In the genomic region with DNA sequence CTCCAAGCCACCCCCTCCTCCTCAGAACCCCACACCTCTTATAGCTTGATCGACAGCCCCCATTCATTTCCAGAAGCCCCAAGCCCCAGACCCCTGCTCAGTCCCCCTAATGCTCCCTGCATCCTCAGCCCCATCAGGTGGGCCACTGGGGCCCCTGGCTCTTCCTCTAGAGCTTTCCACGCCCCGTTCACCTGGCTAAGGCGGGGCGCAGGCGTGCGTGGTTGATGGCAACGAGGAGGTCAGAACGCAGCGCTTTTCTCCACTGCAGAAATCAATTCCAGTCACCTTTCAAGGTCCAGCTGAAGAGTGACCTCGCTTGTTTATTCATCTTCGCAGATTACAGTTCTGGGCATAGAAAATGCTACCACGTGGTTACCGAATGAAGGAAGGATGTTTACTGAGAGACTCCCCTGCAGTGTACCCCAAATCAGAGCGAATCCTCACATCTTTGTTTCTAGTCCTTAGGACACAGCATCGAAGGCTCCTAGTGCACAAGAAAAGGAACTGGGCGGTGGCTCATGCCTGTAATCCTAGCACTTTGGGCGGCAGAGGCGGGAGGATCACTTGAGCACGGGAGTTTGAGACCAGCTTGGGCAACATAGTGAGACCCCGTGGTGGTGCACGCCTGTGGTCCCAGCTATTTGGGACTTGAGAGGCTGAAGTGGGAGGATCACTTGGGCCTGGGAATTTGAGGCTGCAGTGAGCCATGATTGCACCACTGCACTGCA, we compare ENCODE assay signal across 8 cellular contexts. TPM values are rescaled to one million over a fixed set of nuclear protein-coding genes. Genes with fewer than 3 reads are reported as not detected.
DNase-seq lines count a peak whose midpoint lies in the region; FAIRE-seq and TF ChIP-seq lines count a peak whose summit lies in the region.

No MANE protein-coding gene starts in this region.

- H3K4me3 Mint-ChIP-seq in activated naive CD4-positive, alpha-beta T cell treated with anti-CD3 and anti-CD28 coated beads, Interleukin-2, amount 50 U/mL, for 24 hours = peak overlapping the region; percentile 88
- H3K4me3 Mint-ChIP-seq in activated CD4-positive, alpha-beta memory T cell treated with anti-CD3 and anti-CD28 coated beads, Interleukin-2, amount 10 ng/mL, durations not matched to agents 7 days and 5 days = peak overlapping the region; percentile 99
- H3K4me3 Mint-ChIP-seq in type B pancreatic cell = peak overlapping the region; percentile 91

- no peaks in the 10 kb centered on the region for H3K9me1 ChIP-seq in keratinocyte (ENCODE audit: control insufficient read depth, extremely low read depth, insufficient read depth, low read length)

- peaks cover 0 to 1% of the 10 kb centered on the region in 2 experiments for H3K36me3 ChIP-seq in keratinocyte (ENCODE audit: control insufficient read depth in 2 of 2, extremely low read depth in 1 of 2, insufficient read depth in 2 of 2, low read length in 2 of 2)

- CTCF ChIA-PET in activated CD4-positive, alpha-beta memory T cell treated with anti-CD3 and anti-CD28 coated beads, Interleukin-2, amount 10 ng/mL, durations not matched to agents 7 days and 5 days (lab: Charles Lee) = interaction anchor here (0.6 to 1.5 kb wide), 3 partner anchors 13 to 41 kb away, joined by 3 to 6 read pairs (median 5); no protein-coding TSS in a partner anchor

- no peaks in the 10 kb centered on the region for H3K36me3 Mint-ChIP-seq in activated naive CD4-positive, alpha-beta T cell treated with anti-CD3 and anti-CD28 coated beads, Interleukin-2, amount 50 U/mL, for 24 hours
- peaks cover 44% of the 10 kb centered on the region for H3K36me3 Mint-ChIP-seq in activated CD4-positive, alpha-beta memory T cell treated with anti-CD3 and anti-CD28 coated beads, Interleukin-2, amount 10 ng/mL, durations not matched to agents 7 days and 5 days (ENCODE audit: low read depth)
- H3K36me3 Mint-ChIP-seq in type B pancreatic cell = no peaks in the 10 kb centered on the region

- no peak overlapping the region for H3K27ac ChIP-seq in keratinocyte (ENCODE audit: control insufficient read depth, insufficient read depth, low read length)

- TF ChIP-seq CTCF in keratinocyte (optimal IDR thresholded peaks at IDR 0.05 in 1 of 3, IDR thresholded peaks at IDR 0.05 in 1 of 3, conservative IDR thresholded peaks at IDR 0.05 in 1 of 3; ENCODE audit: extremely low read depth in 1 of 3, insufficient read depth in 2 of 3, low read length in 3 of 3) (no peak), type B pancreatic cell (conservative IDR thresholded peaks at IDR 0.05) (no peak)

- H2AFZ ChIP-seq in keratinocyte (ENCODE audit: control insufficient read depth, low read length) = no peak overlapping the region

- no peaks in the 10 kb centered on the region for H3K9me3 ChIP-seq in keratinocyte (ENCODE audit: control insufficient read depth, low read depth, low read length)

- FAIRE-seq in keratinocyte (lab: Jason Lieb, UNC) = no peak

- H3K27ac Mint-ChIP-seq in activated naive CD4-positive, alpha-beta T cell treated with anti-CD3 and anti-CD28 coated beads, Interleukin-2, amount 50 U/mL, for 24 hours = peak overlapping the region; percentile 85
- peak overlapping the region; percentile 38 for H3K27ac Mint-ChIP-seq in activated CD4-positive, alpha-beta memory T cell treated with anti-CD3 and anti-CD28 coated beads, Interleukin-2, amount 10 ng/mL, durations not matched to agents 7 days and 5 days
- H3K27ac Mint-ChIP-seq in type B pancreatic cell = peak overlapping the region; percentile 79

- no peaks in the 10 kb centered on the region for H4K20me1 ChIP-seq in keratinocyte (ENCODE audit: control insufficient read depth, extremely low read depth, insufficient read depth, low read length)

- dilution Hi-C loops in keratinocyte (cut with MboI; ENCODE audit: extremely low pct_ligation_motif_present, low sequenced_read_pairs) = no loop called here

- no peaks in the 10 kb centered on the region for H3K27me3 ChIP-seq in keratinocyte (ENCODE audit: control insufficient read depth, extremely low read depth, insufficient read depth, low read length)

- H3K9ac ChIP-seq in keratinocyte (ENCODE audit: control insufficient read depth, extremely low read depth, insufficient read depth, low read length) = no peak overlapping the region

- H3K27me3 Mint-ChIP-seq in activated naive CD4-positive, alpha-beta T cell treated with anti-CD3 and anti-CD28 coated beads, Interleukin-2, amount 50 U/mL, for 24 hours = no peaks in the 10 kb centered on the region
- H3K27me3 Mint-ChIP-seq in activated CD4-positive, alpha-beta memory T cell treated with anti-CD3 and anti-CD28 coated beads, Interleukin-2, amount 10 ng/mL, durations not matched to agents 7 days and 5 days = no peaks in the 10 kb centered on the region
- no peaks in the 10 kb centered on the region for H3K27me3 Mint-ChIP-seq in type B pancreatic cell

- no peak for DNase-seq in activated naive CD4-positive, alpha-beta T cell (lab: John Stamatoyannopoulos, UW)
- DNase-seq in activated CD4-positive, alpha-beta memory T cell treated with anti-CD3 and anti-CD28 coated beads, Interleukin-2, amount 10 ng/mL, durations not matched to agents 7 days and 5 days = no peak
- no peak for DNase-seq in keratinocyte (ENCODE audit: low read depth, low spot score)
- no peak for DNase-seq in type B pancreatic cell (ENCODE audit: extremely low spot score, unreplicated experiment)
- no peak for DNase-seq in NOMO-1 treated with dmso at 0.1 percent for 144 hours (lab: John Stamatoyannopoulos, UW; ENCODE audit: unreplicated experiment)
- no peak for DNase-seq in activated effector memory CD4-positive, alpha-beta T cell treated with anti-CD3 and anti-CD28 coated beads, Interleukin-2, amount 50 U/mL, for 16 hours
- no peak for DNase-seq in kidney tubule cell (ENCODE audit: low spot score)

- H3K9me3 Mint-ChIP-seq in activated naive CD4-positive, alpha-beta T cell treated with anti-CD3 and anti-CD28 coated beads, Interleukin-2, amount 50 U/mL, for 24 hours = no peaks in the 10 kb centered on the region
- H3K9me3 Mint-ChIP-seq in activated CD4-positive, alpha-beta memory T cell treated with anti-CD3 and anti-CD28 coated beads, Interleukin-2, amount 10 ng/mL, durations not matched to agents 7 days and 5 days = no peaks in the 10 kb centered on the region
- H3K9me3 Mint-ChIP-seq in type B pancreatic cell = no peaks in the 10 kb centered on the region

- POLR2A ChIA-PET in activated CD4-positive, alpha-beta memory T cell treated with anti-CD3 and anti-CD28 coated beads, Interleukin-2, amount 10 ng/mL, durations not matched to agents 7 days and 5 days (lab: Charles Lee) = interaction anchor here (1.1 to 10.6 kb wide), 5 partner anchors 8 to 84 kb away, joined by 3 to 118 read pairs (median 8); no protein-coding TSS in a partner anchor

- H3K79me2 ChIP-seq in keratinocyte (ENCODE audit: control insufficient read depth, insufficient read depth, low read length) = no peaks in the 10 kb centered on the region

- H3K4me3 ChIP-seq in keratinocyte (ENCODE audit: control insufficient read depth in 2 of 3, extremely low read depth in 1 of 3, insufficient read depth in 2 of 3, low read depth in 1 of 3, low read length in 3 of 3) = peak overlapping the region in 2 of 3 experiments; percentile 27 to 52

- H3K4me2 ChIP-seq in keratinocyte (ENCODE audit: control insufficient read depth, extremely low read depth, insufficient read depth, low read depth, low read length) = peak overlapping the region; percentile 54

- no peaks in the 10 kb centered on the region for H3K4me1 ChIP-seq in keratinocyte (ENCODE audit: control insufficient read depth, extremely low read depth, insufficient read depth, low read length)

- peaks cover 44% of the 10 kb centered on the region for H3K4me1 Mint-ChIP-seq in activated naive CD4-positive, alpha-beta T cell treated with anti-CD3 and anti-CD28 coated beads, Interleukin-2, amount 50 U/mL, for 24 hours
- peaks cover 47% of the 10 kb centered on the region for H3K4me1 Mint-ChIP-seq in activated CD4-positive, alpha-beta memory T cell treated with anti-CD3 and anti-CD28 coated beads, Interleukin-2, amount 10 ng/mL, durations not matched to agents 7 days and 5 days
- H3K4me1 Mint-ChIP-seq in type B pancreatic cell (ENCODE audit: unreplicated experiment) = peaks cover 26% of the 10 kb centered on the region

RNA-seq across cellular contexts. Expression of a gene that starts 0.8 kb away (rescaled TPM):
- total RNA-seq in activated CD4-positive, alpha-beta memory T cell treated with anti-CD3 and anti-CD28 coated beads, Interleukin-2, amount 10 ng/mL, durations not matched to agents 7 days and 5 days = 10 to 100 TPM; 49.0 to 55.6 TPM
- 1.7 to 2.2 TPM (median 2.1 TPM) in 3 replicates for polyA plus RNA-seq in keratinocyte
- 1.4 TPM for polyA plus RNA-seq in keratinocyte (2011; ENCODE audit: low read depth)
- 0.88 and 1.4 TPM in 2 replicates for polyA plus RNA-seq in keratinocyte (2011; cell fraction: cytosol; rRNA removed)
- 6.6 and 10.1 TPM in 2 replicates for polyA plus RNA-seq in keratinocyte (2011; cell fraction: nucleus; rRNA removed)
- 1.3 and 2.1 TPM in 2 replicates for polyA plus RNA-seq in keratinocyte (2012; ENCODE audit: low replicate concordance)
- polyA minus RNA-seq in keratinocyte = 0.85 to 5.1 TPM (median 2.7 TPM) in 3 replicates
- polyA minus RNA-seq in keratinocyte (2011; cell fraction: cytosol; rRNA and poly(A)+ RNA removed) = not detected
- polyA minus RNA-seq in keratinocyte (2011; cell fraction: nucleus; rRNA and poly(A)+ RNA removed) = 2.6 TPM in 2 replicates
- 2.1 and 10.9 TPM in 2 replicates for total RNA-seq in type B pancreatic cell (ENCODE audit: low replicate concordance)

RNA-seq across cellular contexts. Expression of a gene that starts 8.7 kb away (rescaled TPM):
- 10 to 100 TPM; 43.2 to 46.2 TPM for total RNA-seq in activated CD4-positive, alpha-beta memory T cell treated with anti-CD3 and anti-CD28 coated beads, Interleukin-2, amount 10 ng/mL, durations not matched to agents 7 days and 5 days
- 7.3 to 12.4 TPM (median 10.4 TPM) in 3 replicates for polyA plus RNA-seq in keratinocyte
- 3.8 TPM for polyA plus RNA-seq in keratinocyte (2011; ENCODE audit: low read depth)
- 5.1 and 8.6 TPM in 2 replicates for polyA plus RNA-seq in keratinocyte (2011; cell fraction: cytosol; rRNA removed)
- polyA plus RNA-seq in keratinocyte (2011; cell fraction: nucleus; rRNA removed) = 27.3 and 38.4 TPM in 2 replicates
- polyA plus RNA-seq in keratinocyte (2012; ENCODE audit: low replicate concordance) = 11.7 and 16.1 TPM in 2 replicates
- polyA minus RNA-seq in keratinocyte = 7.6 to 17.5 TPM (median 8.4 TPM) in 3 replicates
- polyA minus RNA-seq in keratinocyte (2011; cell fraction: cytosol; rRNA and poly(A)+ RNA removed) = 5.6 TPM
- polyA minus RNA-seq in keratinocyte (2011; cell fraction: nucleus; rRNA and poly(A)+ RNA removed) = 10.0 and 12.0 TPM in 2 replicates
- 25.7 and 56.5 TPM in 2 replicates for total RNA-seq in type B pancreatic cell (ENCODE audit: low replicate concordance)

RNA-seq across cellular contexts. Expression of a gene that starts 24.2 kb away (rescaled TPM):
- 100 to 1,000 TPM; 111 to 112 TPM for total RNA-seq in activated CD4-positive, alpha-beta memory T cell treated with anti-CD3 and anti-CD28 coated beads, Interleukin-2, amount 10 ng/mL, durations not matched to agents 7 days and 5 days
- 5.0 to 7.1 TPM (median 5.5 TPM) in 3 replicates for polyA plus RNA-seq in keratinocyte
- 7.0 TPM for polyA plus RNA-seq in keratinocyte (2011; ENCODE audit: low read depth)
- 3.6 and 8.9 TPM in 2 replicates for polyA plus RNA-seq in keratinocyte (2011; cell fraction: cytosol; rRNA removed)
- 16.0 and 20.7 TPM in 2 replicates for polyA plus RNA-seq in keratinocyte (2011; cell fraction: nucleus; rRNA removed)
- polyA plus RNA-seq in keratinocyte (2012; ENCODE audit: low replicate concordance) = 5.8 and 12.3 TPM in 2 replicates
- 5.9 to 19.0 TPM (median 8.1 TPM) in 3 replicates for polyA minus RNA-seq in keratinocyte
- polyA minus RNA-seq in keratinocyte (2011; cell fraction: cytosol; rRNA and poly(A)+ RNA removed) = 8.4 TPM
- 9.7 and 11.9 TPM in 2 replicates for polyA minus RNA-seq in keratinocyte (2011; cell fraction: nucleus; rRNA and poly(A)+ RNA removed)
- 15.3 and 15.9 TPM in 2 replicates for total RNA-seq in type B pancreatic cell (ENCODE audit: low replicate concordance)

RNA-seq across cellular contexts. Expression of a gene that starts 44.2 kb away (rescaled TPM):
- 100 to 1,000 TPM; 102 to 107 TPM for total RNA-seq in activated CD4-positive, alpha-beta memory T cell treated with anti-CD3 and anti-CD28 coated beads, Interleukin-2, amount 10 ng/mL, durations not matched to agents 7 days and 5 days
- polyA plus RNA-seq in keratinocyte = 9.8 to 20.5 TPM (median 17.7 TPM) in 3 replicates
- 12.0 TPM for polyA plus RNA-seq in keratinocyte (2011; ENCODE audit: low read depth)
- polyA plus RNA-seq in keratinocyte (2011; cell fraction: cytosol; rRNA removed) = 8.6 and 16.9 TPM in 2 replicates
- 85.1 and 101 TPM in 2 replicates for polyA plus RNA-seq in keratinocyte (2011; cell fraction: nucleus; rRNA removed)
- 22.4 and 33.0 TPM in 2 replicates for polyA plus RNA-seq in keratinocyte (2012; ENCODE audit: low replicate concordance)
- 52.5 to 150 TPM (median 59.8 TPM) in 3 replicates for polyA minus RNA-seq in keratinocyte
- 42.2 TPM for polyA minus RNA-seq in keratinocyte (2011; cell fraction: cytosol; rRNA and poly(A)+ RNA removed)
- 75.9 and 98.4 TPM in 2 replicates for polyA minus RNA-seq in keratinocyte (2011; cell fraction: nucleus; rRNA and poly(A)+ RNA removed)
- 80.8 and 85.7 TPM in 2 replicates for total RNA-seq in type B pancreatic cell (ENCODE audit: low replicate concordance)

RNA-seq across cellular contexts. Expression of a gene that starts 49.4 kb away (rescaled TPM):
- total RNA-seq in activated CD4-positive, alpha-beta memory T cell treated with anti-CD3 and anti-CD28 coated beads, Interleukin-2, amount 10 ng/mL, durations not matched to agents 7 days and 5 days = 100 to 1,000 TPM; 105 to 108 TPM
- polyA plus RNA-seq in keratinocyte = 6.0 to 9.8 TPM (median 8.1 TPM) in 3 replicates
- polyA plus RNA-seq in keratinocyte (2011; ENCODE audit: low read depth) = 5.9 TPM
- polyA plus RNA-seq in keratinocyte (2011; cell fraction: cytosol; rRNA removed) = 4.6 and 8.5 TPM in 2 replicates
- 8.5 and 10.6 TPM in 2 replicates for polyA plus RNA-seq in keratinocyte (2011; cell fraction: nucleus; rRNA removed)
- polyA plus RNA-seq in keratinocyte (2012; ENCODE audit: low replicate concordance) = 5.6 and 6.4 TPM in 2 replicates
- 6.0 to 21.2 TPM (median 6.9 TPM) in 3 replicates for polyA minus RNA-seq in keratinocyte
- polyA minus RNA-seq in keratinocyte (2011; cell fraction: cytosol; rRNA and poly(A)+ RNA removed) = 5.6 TPM
- polyA minus RNA-seq in keratinocyte (2011; cell fraction: nucleus; rRNA and poly(A)+ RNA removed) = 5.2 and 7.3 TPM in 2 replicates
- total RNA-seq in type B pancreatic cell (ENCODE audit: low replicate concordance) = 10.6 and 11.2 TPM in 2 replicates
